Comparison of ENCODE assay signal across 2 cellular contexts in genomic region chr14:99748529-99748928, GRCh38.
TF ChIP-seq lines count a peak whose summit lies in the region.

No MANE protein-coding gene starts in this region.

TF ChIP-seq in HEK293, 187 proteins besides CTCF, POLR2A, EP300 and RAD21 (continued from another document):
- no peak for TF ChIP-seq PBX3 (CRISPR knock-in tag; IDR thresholded peaks at IDR 0.05)
- 0 out of 2 replicates have a peak, but pooled peaks have one; percentile 34 for TF ChIP-seq SCRT1 (tag by site-specific recombination; IDR thresholded peaks at IDR 0.05; ENCODE audit: borderline replicate concordance)
- peak; percentile 52; the same call in 1 of the 2 replicates for TF ChIP-seq SCRT2 (tag by site-specific recombination; IDR thresholded peaks at IDR 0.05)
- no peak for TF ChIP-seq OVOL3 (tag by site-specific recombination; IDR thresholded peaks at IDR 0.05)

TF ChIP-seq in K562, 482 proteins besides CTCF, POLR2A, EP300 and RAD21 (continued from another document):
- TF ChIP-seq PRDM10 (IDR thresholded peaks at IDR 0.05; ENCODE audit: partially characterized antibody) (no peak), ADNP (tag; IDR thresholded peaks at IDR 0.05) (no peak)
TF ChIP-seq in K562: peak in this region for 1.
